Comparison of ENCODE assay signal across 21 cellular contexts in the genomic region with DNA sequence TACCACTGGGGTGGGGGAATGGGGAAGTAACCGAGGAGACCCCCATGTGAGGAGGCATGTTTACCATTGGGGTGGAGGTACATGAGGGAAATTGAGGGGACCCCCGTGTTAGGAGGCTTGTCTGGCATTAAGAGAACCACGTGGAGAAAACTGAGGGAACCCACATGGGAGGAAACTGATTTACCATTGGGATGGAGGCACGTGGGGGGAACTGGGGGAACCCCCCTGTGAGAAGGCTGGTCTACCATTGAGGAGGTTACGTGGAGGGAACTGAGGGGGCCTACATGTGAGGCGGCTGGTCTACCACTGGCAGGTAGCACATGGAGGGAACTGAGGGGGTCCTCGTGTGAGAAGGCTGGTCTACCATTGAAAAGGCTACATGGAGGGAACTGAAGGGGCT.
DNase-seq lines count a peak whose midpoint lies in the region; ATAC-seq and TF ChIP-seq lines count a peak whose summit lies in the region.
"Had no signal": no experiment of that assay in that cellular context is flagged by ENCODE, and none has a peak within 500 bp of the region (broad histone marks: within the 10 kb centered on the region; RNA-seq: fewer than 3 reads in every experiment).

No MANE protein-coding gene starts in this region.

- H3K27me3 ChIP-seq in ovary (no peaks in the 10 kb centered on the region), brain microvascular endothelial cell (replicated peaks) (no peaks in the 10 kb centered on the region)

- TF ChIP-seq EP300 in ovary (IDR thresholded peaks at IDR 0.05): no peak

- H3K4me1 Mint-ChIP-seq in activated naive CD8-positive, alpha-beta T cell treated with anti-CD3 and anti-CD28 coated beads, Interleukin-2, amount 10 ng/mL, durations not matched to agents 7 days and 5 days: no peaks in the 10 kb centered on the region
- no peaks in the 10 kb centered on the region for H3K4me1 Mint-ChIP-seq in activated naive CD8-positive, alpha-beta T cell treated with anti-CD3 and anti-CD28 coated beads for 36 hours
- H3K4me1 Mint-ChIP-seq: CD14-positive monocyte; stimulated activated naive CD8-positive, alpha-beta T cell treated with anti-CD3 and anti-CD28 coated beads, Interleukin-15, amount 100 ng/mL, for 72 hours had no signal

- H3K9me3 Mint-ChIP-seq in activated naive CD8-positive, alpha-beta T cell treated with anti-CD3 and anti-CD28 coated beads, Interleukin-2, amount 10 ng/mL, durations not matched to agents 7 days and 5 days: peaks cover 38% of the 10 kb centered on the region
- H3K9me3 Mint-ChIP-seq in activated naive CD8-positive, alpha-beta T cell treated with anti-CD3 and anti-CD28 coated beads for 36 hours: peaks cover 48% of the 10 kb centered on the region

- H3K27me3 Mint-ChIP-seq in activated naive CD8-positive, alpha-beta T cell treated with anti-CD3 and anti-CD28 coated beads, Interleukin-2, amount 10 ng/mL, durations not matched to agents 7 days and 5 days: no peaks in the 10 kb centered on the region
- peaks cover 16% of the 10 kb centered on the region for H3K27me3 Mint-ChIP-seq in activated naive CD8-positive, alpha-beta T cell treated with anti-CD3 and anti-CD28 coated beads for 36 hours

- H3K4me3 ChIP-seq in coronary artery (no peak overlapping the region), ovary (no peak overlapping the region), brain microvascular endothelial cell (ENCODE audit: low read depth, low read length) (no peak overlapping the region)
- H3K4me3 ChIP-seq: esophagus muscularis mucosa, gastroesophageal sphincter, lower lobe of right lung had no signal

- ATAC-seq in activated naive CD8-positive, alpha-beta T cell treated with anti-CD3 and anti-CD28 coated beads, Interleukin-2, amount 10 ng/mL, durations not matched to agents 7 days and 5 days (ENCODE audit: low read depth): no peak
- no peak for ATAC-seq in GM21576 (IDR thresholded peaks at IDR 0.05; ENCODE audit: unreplicated experiment)
- ATAC-seq: gastroesophageal sphincter; lower lobe of right lung; Right ventricle myocardium inferior; stimulated activated naive CD8-positive, alpha-beta T cell treated with anti-CD3 and anti-CD28 coated beads, Interleukin-15, amount 100 ng/mL, for 72 hours had no signal

- H3K9me3 ChIP-seq in ovary: no peaks in the 10 kb centered on the region
- H3K9me3 ChIP-seq: lower lobe of right lung had no signal

- peak; percentile 14 for DNase-seq in activated naive CD8-positive, alpha-beta T cell treated with anti-CD3 and anti-CD28 coated beads, Interleukin-2, amount 10 ng/mL, durations not matched to agents 7 days and 5 days
- no peak for DNase-seq in activated naive CD8-positive, alpha-beta T cell treated with anti-CD3 and anti-CD28 coated beads for 36 hours
- DNase-seq in coronary artery (ENCODE audit: low spot score): peak; percentile 61
- DNase-seq in ovary: peak in 3 of 5 donors; percentile 1 to 7 (median 7)
- DNase-seq in brain microvascular endothelial cell: no peak
- no peak for DNase-seq in DMS79 treated with DMSO at 0.1 percent for 48 hours (lab: John Stamatoyannopoulos, UW)
- DNase-seq: effector CD4-positive, alpha-beta T cell; lower lobe of right lung; NCI-H1092 treated with DMSO at 0.1 percent for 48 hours; NCI-H1930; NCI-H226; NCI-H82; T-helper 9 cell; trophoblast cell had no signal

- in situ Hi-C loops in brain microvascular endothelial cell (cut with HindIII; ENCODE audit: low pct_ligation_motif_present, low sequenced_read_pairs): no loop called here

- H3K4me3 Mint-ChIP-seq in activated naive CD8-positive, alpha-beta T cell treated with anti-CD3 and anti-CD28 coated beads, Interleukin-2, amount 10 ng/mL, durations not matched to agents 7 days and 5 days: no peak overlapping the region
- H3K4me3 Mint-ChIP-seq in activated naive CD8-positive, alpha-beta T cell treated with anti-CD3 and anti-CD28 coated beads for 36 hours: no peak overlapping the region
- H3K4me3 Mint-ChIP-seq: CD14-positive monocyte; stimulated activated naive CD8-positive, alpha-beta T cell treated with anti-CD3 and anti-CD28 coated beads, Interleukin-15, amount 100 ng/mL, for 72 hours had no signal

- H3K36me3 Mint-ChIP-seq in activated naive CD8-positive, alpha-beta T cell treated with anti-CD3 and anti-CD28 coated beads, Interleukin-2, amount 10 ng/mL, durations not matched to agents 7 days and 5 days: no peaks in the 10 kb centered on the region
- H3K36me3 Mint-ChIP-seq in activated naive CD8-positive, alpha-beta T cell treated with anti-CD3 and anti-CD28 coated beads for 36 hours: peaks cover 3% of the 10 kb centered on the region
- H3K36me3 Mint-ChIP-seq: CD14-positive monocyte had no signal

- TF ChIP-seq CTCF in coronary artery (IDR thresholded peaks at IDR 0.05): no peak
- no peak for TF ChIP-seq CTCF in ovary (IDR thresholded peaks at IDR 0.05)
- no peak for TF ChIP-seq CTCF in brain microvascular endothelial cell (IDR thresholded peaks at IDR 0.05; ENCODE audit: low read depth, low read length, missing control alignments)

- 64 to 75% (median 65%) methylated on average over 7 of the region's 7 CpGs for whole genome bisulfite sequencing in ovary, 3 donors

- POLR2A ChIA-PET in activated naive CD8-positive, alpha-beta T cell treated with anti-CD3 and anti-CD28 coated beads, Interleukin-2, amount 10 ng/mL, durations not matched to agents 7 days and 5 days (lab: Charles Lee): no interaction called here

- no peaks in the 10 kb centered on the region for H3K4me1 ChIP-seq in ovary (ENCODE audit: insufficient read depth)
- H3K4me1 ChIP-seq: esophagus muscularis mucosa, gastroesophageal sphincter, lower lobe of right lung had no signal

- no peak overlapping the region for H3K27ac ChIP-seq in coronary artery
- H3K27ac ChIP-seq in ovary: no peak overlapping the region
- no peak overlapping the region for H3K27ac ChIP-seq in brain microvascular endothelial cell
- H3K27ac ChIP-seq: esophagus muscularis mucosa, gastroesophageal sphincter, HL-60, lower lobe of right lung had no signal

- intact Hi-C loops in ovary (cut with DNase I): no loop called here

- no peak overlapping the region for H3K27ac Mint-ChIP-seq in activated naive CD8-positive, alpha-beta T cell treated with anti-CD3 and anti-CD28 coated beads, Interleukin-2, amount 10 ng/mL, durations not matched to agents 7 days and 5 days
- no peak overlapping the region for H3K27ac Mint-ChIP-seq in activated naive CD8-positive, alpha-beta T cell treated with anti-CD3 and anti-CD28 coated beads for 36 hours
- H3K27ac Mint-ChIP-seq: stimulated activated naive CD8-positive, alpha-beta T cell treated with anti-CD3 and anti-CD28 coated beads, Interleukin-15, amount 100 ng/mL, for 72 hours had no signal

- TF ChIP-seq POLR2A in ovary (IDR thresholded peaks at IDR 0.05): no peak

- no peaks in the 10 kb centered on the region for H3K36me3 ChIP-seq in ovary
- H3K36me3 ChIP-seq in brain microvascular endothelial cell (replicated peaks): no peaks in the 10 kb centered on the region
- H3K36me3 ChIP-seq: esophagus muscularis mucosa, gastroesophageal sphincter, lower lobe of right lung had no signal

Comparison
In these comparisons a context has a peak if more than half of its experiments do, and no peak if none do; other contexts are left out.
1. DNase-seq: peak in activated naive CD8-positive, alpha-beta T cell treated with anti-CD3 and anti-CD28 coated beads, Interleukin-2, amount 10 ng/mL, durations not matched to agents 7 days and 5 days (single experiment), coronary artery (single experiment) and ovary (3 of 5); none in activated naive CD8-positive, alpha-beta T cell treated with anti-CD3 and anti-CD28 coated beads for 36 hours (single experiment), brain microvascular endothelial cell (single experiment) and DMS79 treated with DMSO at 0.1 percent for 48 hours (single experiment).